Comparison of ENCODE assay signal across 11 cellular contexts in genomic region chrX:140034916-140035315, GRCh38.
DNase-seq lines count a peak whose midpoint lies in the region; FAIRE-seq and TF ChIP-seq lines count a peak whose summit lies in the region.
"Had no signal": no experiment of that assay in that cellular context is flagged by ENCODE, and none has a peak within 500 bp of the region (broad histone marks: within the 10 kb centered on the region; RNA-seq: fewer than 3 reads in every experiment).

No MANE protein-coding gene starts in this region.

- no peak overlapping the region for H4K8ac ChIP-seq in mesendoderm (ENCODE audit: low read depth, low read length)

- no peaks in the 10 kb centered on the region for H3K79me1 ChIP-seq in mesendoderm (ENCODE audit: low read length)

- H4K20me1 ChIP-seq in Karpas-422 (ENCODE audit: insufficient read depth, low read depth, low read length) (no peaks in the 10 kb centered on the region), astrocyte (ENCODE audit: insufficient read depth, low read length) (no peaks in the 10 kb centered on the region)

- no peaks in the 10 kb centered on the region for H3K27me3 Mint-ChIP-seq in astrocyte (ENCODE audit: low read depth, unreplicated experiment)
- H3K27me3 Mint-ChIP-seq in activated T-helper 1 cell treated with anti-CD3 and anti-CD28 coated beads, Interleukin-12 subunit alpha, Interleukin-12 subunit beta, Interleukin-2, Interleukin-4 antibody, amounts not matched to agents 30 ng/mL and 10 ng/mL and 1 ng/mL, durations not matched to agents 14 hours and 24 hours and 36 hours (ENCODE audit: insufficient read depth): peaks cover 2% of the 10 kb centered on the region

- H3K9ac ChIP-seq in Karpas-422 (ENCODE audit: low read length) (no peak overlapping the region), astrocyte (ENCODE audit: low read length) (no peak overlapping the region), mesendoderm (ENCODE audit: low read length) (no peak overlapping the region)

- FAIRE-seq in astrocyte (lab: Jason Lieb, UNC): no peak

- H3K4me1 ChIP-seq in Karpas-422 (ENCODE audit: low read length): no peaks in the 10 kb centered on the region
- H3K4me1 ChIP-seq in astrocyte (ENCODE audit: insufficient read depth, low read length): no peaks in the 10 kb centered on the region
- no peaks in the 10 kb centered on the region for H3K4me1 ChIP-seq in mesendoderm (ENCODE audit: control insufficient read depth, low read depth, low read length)
- no peaks in the 10 kb centered on the region for H3K4me1 ChIP-seq in esophagus muscularis mucosa
- H3K4me1 ChIP-seq in suprapubic skin: no peaks in the 10 kb centered on the region
- H3K4me1 ChIP-seq: body of pancreas, spleen had no signal

- TF ChIP-seq POLR2A in esophagus muscularis mucosa (IDR thresholded peaks at IDR 0.05; ENCODE audit: low read depth) (no peak), suprapubic skin (IDR thresholded peaks at IDR 0.05) (no peak)

- no peak for TF ChIP-seq EP300 in esophagus muscularis mucosa (IDR thresholded peaks at IDR 0.05)
- TF ChIP-seq EP300 in suprapubic skin (IDR thresholded peaks at IDR 0.05): no peak

- TF ChIP-seq CTCF in astrocyte (IDR thresholded peaks at IDR 0.05; ENCODE audit: insufficient read depth, low read depth, low read length): peak; percentile 14
- no peak for TF ChIP-seq CTCF in esophagus muscularis mucosa (IDR thresholded peaks at IDR 0.05)
- TF ChIP-seq CTCF in suprapubic skin (IDR thresholded peaks at IDR 0.05): no peak

- H2BK120ac ChIP-seq in mesendoderm (ENCODE audit: low read depth, low read length): no peak overlapping the region

- H3K36me3 ChIP-seq in Karpas-422 (ENCODE audit: insufficient read depth, low read length): no peaks in the 10 kb centered on the region
- no peaks in the 10 kb centered on the region for H3K36me3 ChIP-seq in astrocyte (ENCODE audit: insufficient read depth, low read length)
- no peaks in the 10 kb centered on the region for H3K36me3 ChIP-seq in mesendoderm (ENCODE audit: control insufficient read depth, insufficient read depth, low read length)
- no peaks in the 10 kb centered on the region for H3K36me3 ChIP-seq in esophagus muscularis mucosa
- H3K36me3 ChIP-seq in suprapubic skin: no peaks in the 10 kb centered on the region
- H3K36me3 ChIP-seq: spleen had no signal

- H3K79me2 ChIP-seq in Karpas-422 (ENCODE audit: low read length): no peaks in the 10 kb centered on the region
- no peaks in the 10 kb centered on the region for H3K79me2 ChIP-seq in astrocyte (ENCODE audit: insufficient read depth, low read length)
- no peaks in the 10 kb centered on the region for H3K79me2 ChIP-seq in mesendoderm (ENCODE audit: control insufficient read depth, insufficient read depth, low read length)

- H3K27me3 ChIP-seq in Karpas-422 (ENCODE audit: low read length) (no peaks in the 10 kb centered on the region), astrocyte (ENCODE audit: insufficient read depth, low read length) (no peaks in the 10 kb centered on the region), mesendoderm (ENCODE audit: insufficient read depth, low read length, poor library complexity) (no peaks in the 10 kb centered on the region), esophagus muscularis mucosa (no peaks in the 10 kb centered on the region), suprapubic skin (no peaks in the 10 kb centered on the region)
- H3K27me3 ChIP-seq: body of pancreas had no signal

- no peak overlapping the region for H3K4ac ChIP-seq in mesendoderm (ENCODE audit: low read depth, low read length)

- intact Hi-C loops in esophagus muscularis mucosa (cut with DNase I): no loop called here
- intact Hi-C loops in activated T-helper 1 cell treated with anti-CD3 and anti-CD28 coated beads, Interleukin-12 subunit alpha, Interleukin-12 subunit beta, Interleukin-2, Interleukin-4 antibody, amounts not matched to agents 30 ng/mL and 10 ng/mL and 1 ng/mL, durations not matched to agents 14 hours and 24 hours and 36 hours (cut with micrococcal nuclease): no loop called here

- no peak overlapping the region for H4K5ac ChIP-seq in mesendoderm (ENCODE audit: low read length)

- H3K56ac ChIP-seq in mesendoderm (ENCODE audit: low read length): no peak overlapping the region

- no peak overlapping the region for H3K4me2 ChIP-seq in Karpas-422 (ENCODE audit: low read depth, low read length, poor library complexity, severe bottlenecking)
- H3K4me2 ChIP-seq in astrocyte (ENCODE audit: low read length): no peak overlapping the region
- H3K4me2 ChIP-seq in mesendoderm (ENCODE audit: low read length): no peak overlapping the region

- WGBS in mesendoderm (ENCODE audit: extremely low coverage, insufficient coverage, low lambda C conversion rate): no CpG with 5 or more reads among the region's 4 CpGs
- 12% methylated on average over 4 of the region's 4 CpGs for WGBS in esophagus muscularis mucosa
- 19% methylated on average over 4 of the region's 4 CpGs for WGBS in suprapubic skin

- H2AK5ac ChIP-seq in mesendoderm (ENCODE audit: low read length): no peak overlapping the region

- H3K4me3 ChIP-seq in Karpas-422 (ENCODE audit: low read length) (no peak overlapping the region), astrocyte (ENCODE audit: insufficient read depth, low read depth, low read length) (no peak overlapping the region), mesendoderm (ENCODE audit: low read length) (no peak overlapping the region), esophagus muscularis mucosa (no peak overlapping the region), suprapubic skin (no peak overlapping the region)
- H3K4me3 ChIP-seq: body of pancreas, spleen had no signal

- H3K23ac ChIP-seq in mesendoderm (ENCODE audit: low read length): no peak overlapping the region

- no peaks in the 10 kb centered on the region for H3K4me1 Mint-ChIP-seq in astrocyte (ENCODE audit: low read depth, unreplicated experiment)
- H3K4me1 Mint-ChIP-seq in activated T-helper 1 cell treated with anti-CD3 and anti-CD28 coated beads, Interleukin-12 subunit alpha, Interleukin-12 subunit beta, Interleukin-2, Interleukin-4 antibody, amounts not matched to agents 30 ng/mL and 10 ng/mL and 1 ng/mL, durations not matched to agents 14 hours and 24 hours and 36 hours (ENCODE audit: low read depth): peaks cover 5% of the 10 kb centered on the region

- DNase-seq in GM03348 (ENCODE audit: low spot score) (peak; percentile 11), Karpas-422 (peak; percentile 44), astrocyte (ENCODE audit: low read depth) (no peak), mesendoderm (peak; percentile 8), activated gamma-delta T cell (lab: John Stamatoyannopoulos, UW) (no peak), esophagus muscularis mucosa (ENCODE audit: extremely low spot score) (no peak), suprapubic skin (ENCODE audit: low spot score in 2 of 2) (no peak)
- DNase-seq in activated T-helper 1 cell treated with anti-CD3 and anti-CD28 coated beads, Interleukin-12 subunit alpha, Interleukin-12 subunit beta, Interleukin-2, Interleukin-4 antibody, amounts not matched to agents 30 ng/mL and 10 ng/mL and 1 ng/mL, durations not matched to agents 14 hours and 24 hours and 36 hours (ENCODE audit: low spot score): no peak
- DNase-seq: body of pancreas, GDM1, spleen had no signal

- H3K27ac ChIP-seq in Karpas-422 (ENCODE audit: low read length): no peak overlapping the region
- H3K27ac ChIP-seq in astrocyte (ENCODE audit: low read depth, low read length): no peak overlapping the region
- no peak overlapping the region for H3K27ac ChIP-seq in mesendoderm (ENCODE audit: low read depth, low read length)
- H3K27ac ChIP-seq in esophagus muscularis mucosa (replicated peaks in 1 of 4): no peak overlapping the region
- H3K27ac ChIP-seq in suprapubic skin: no peak overlapping the region
- H3K27ac ChIP-seq: body of pancreas, spleen had no signal

- no peaks in the 10 kb centered on the region for H3K9me2 ChIP-seq in Karpas-422 (replicated peaks; ENCODE audit: insufficient read depth, low read length)

- no peak overlapping the region for H2BK15ac ChIP-seq in mesendoderm (replicated peaks; ENCODE audit: low read depth)

- peaks cover 2% of the 10 kb centered on the region for H3K9me3 Mint-ChIP-seq in astrocyte (ENCODE audit: unreplicated experiment)
- H3K9me3 Mint-ChIP-seq in activated T-helper 1 cell treated with anti-CD3 and anti-CD28 coated beads, Interleukin-12 subunit alpha, Interleukin-12 subunit beta, Interleukin-2, Interleukin-4 antibody, amounts not matched to agents 30 ng/mL and 10 ng/mL and 1 ng/mL, durations not matched to agents 14 hours and 24 hours and 36 hours: no peaks in the 10 kb centered on the region

- no peak overlapping the region for H3K27ac Mint-ChIP-seq in astrocyte (ENCODE audit: unreplicated experiment)
- H3K27ac Mint-ChIP-seq in activated T-helper 1 cell treated with anti-CD3 and anti-CD28 coated beads, Interleukin-12 subunit alpha, Interleukin-12 subunit beta, Interleukin-2, Interleukin-4 antibody, amounts not matched to agents 30 ng/mL and 10 ng/mL and 1 ng/mL, durations not matched to agents 14 hours and 24 hours and 36 hours: no peak overlapping the region

- no peak overlapping the region for H2BK5ac ChIP-seq in mesendoderm (ENCODE audit: low read length)

- H3K9me3 ChIP-seq in Karpas-422 (ENCODE audit: low read length): peaks cover 13% of the 10 kb centered on the region
- H3K9me3 ChIP-seq in astrocyte (ENCODE audit: insufficient read depth, low read depth, low read length): no peaks in the 10 kb centered on the region
- H3K9me3 ChIP-seq in esophagus muscularis mucosa: peaks cover 0 to 5% (median 2%) of the 10 kb centered on the region in 4 donors
- no peaks in the 10 kb centered on the region for H3K9me3 ChIP-seq in suprapubic skin
- H3K9me3 ChIP-seq: body of pancreas had no signal

- H3K18ac ChIP-seq in mesendoderm (ENCODE audit: low read length): no peak overlapping the region

- H2AFZ ChIP-seq in Karpas-422 (ENCODE audit: low read length) (no peak overlapping the region), astrocyte (ENCODE audit: low read depth, low read length) (no peak overlapping the region)

- H3K4me3 Mint-ChIP-seq in astrocyte (ENCODE audit: unreplicated experiment): no peak overlapping the region
- H3K4me3 Mint-ChIP-seq in activated T-helper 1 cell treated with anti-CD3 and anti-CD28 coated beads, Interleukin-12 subunit alpha, Interleukin-12 subunit beta, Interleukin-2, Interleukin-4 antibody, amounts not matched to agents 30 ng/mL and 10 ng/mL and 1 ng/mL, durations not matched to agents 14 hours and 24 hours and 36 hours: no peak overlapping the region

- H3K36me3 Mint-ChIP-seq in astrocyte (ENCODE audit: low read depth, unreplicated experiment): no peaks in the 10 kb centered on the region
- no peaks in the 10 kb centered on the region for H3K36me3 Mint-ChIP-seq in activated T-helper 1 cell treated with anti-CD3 and anti-CD28 coated beads, Interleukin-12 subunit alpha, Interleukin-12 subunit beta, Interleukin-2, Interleukin-4 antibody, amounts not matched to agents 30 ng/mL and 10 ng/mL and 1 ng/mL, durations not matched to agents 14 hours and 24 hours and 36 hours (ENCODE audit: low read depth)

Comparison
In these comparisons a context has a peak if more than half of its experiments do, and no peak if none do; other contexts are left out.
1. DNase-seq: peak in GM03348 (single experiment), Karpas-422 (single experiment) and mesendoderm (single experiment); none in astrocyte (single experiment), activated gamma-delta T cell (single experiment), esophagus muscularis mucosa (single experiment), activated T-helper 1 cell treated with anti-CD3 and anti-CD28 coated beads, Interleukin-12 subunit alpha, Interleukin-12 subunit beta, Interleukin-2, Interleukin-4 antibody, amounts not matched to agents 30 ng/mL and 10 ng/mL and 1 ng/mL, durations not matched to agents 14 hours and 24 hours and 36 hours (single experiment) and suprapubic skin (0 of 2).